ENCODE assay signal across 23 cellular contexts in genomic region chr15:35279811-35280210, GRCh38.
"Had no signal": no experiment of that assay in that cellular context is flagged by ENCODE, and none has a peak within 500 bp of the region (broad histone marks: within the 10 kb centered on the region; RNA-seq: fewer than 3 reads in every experiment).

No MANE protein-coding gene starts in this region.

- H3K4me1 ChIP-seq: esophagus muscularis mucosa, heart left ventricle, spleen, suprapubic skin, tibial artery had no signal

- DNase-seq: activated CD4-positive, alpha-beta T cell treated with anti-CD3 and anti-CD28 coated beads for 36 hours; activated CD4-positive, alpha-beta T cell treated with anti-CD3 and anti-CD28 coated beads, Interleukin-2, amount 50 U/mL, for 4 hours; activated CD4-positive, CD25-positive, alpha-beta regulatory T cell; activated naive CD4-positive, alpha-beta T cell; activated T-cell treated with anti-CD3 and anti-CD28 coated beads for 4 hours; activated T-cell treated with anti-CD3 and anti-CD28 coated beads, Interleukin-2, amount 50 U/mL, for 72 hours; aorta; caudate nucleus; heart left ventricle; hypothalamus; immature natural killer cell; mesenchymal stem cell; naive thymus-derived CD8-positive, alpha-beta T cell; nucleus accumbens; right cardiac atrium; spleen; stimulated activated naive CD4-positive, alpha-beta T cell; tibial artery had no signal

- ATAC-seq: activated CD4-positive, alpha-beta T cell treated with anti-CD3 and anti-CD28 coated beads for 36 hours; activated naive CD4-positive, alpha-beta T cell treated with anti-CD3 and anti-CD28 coated beads, Interleukin-2, amount 50 U/mL, for 72 hours; activated T-cell treated with anti-CD3 and anti-CD28 coated beads, Interleukin-2, amount 50 U/mL, for 72 hours; heart left ventricle; naive thymus-derived CD8-positive, alpha-beta T cell; right cardiac atrium had no signal

- H3K4me3 Mint-ChIP-seq: activated CD4-positive, alpha-beta T cell treated with anti-CD3 and anti-CD28 coated beads for 36 hours; activated T-cell treated with anti-CD3 and anti-CD28 coated beads, Interleukin-2, amount 50 U/mL, for 72 hours; brain; immature natural killer cell; naive thymus-derived CD8-positive, alpha-beta T cell; neural crest cell had no signal

- H3K4me1 Mint-ChIP-seq: activated CD4-positive, alpha-beta T cell treated with anti-CD3 and anti-CD28 coated beads for 36 hours; brain; immature natural killer cell; naive thymus-derived CD8-positive, alpha-beta T cell; neural crest cell had no signal

- H3K27me3 ChIP-seq: esophagus muscularis mucosa, heart left ventricle, spleen, suprapubic skin, tibial artery had no signal

- H3K36me3 Mint-ChIP-seq: brain, immature natural killer cell had no signal

- H3K4me3 ChIP-seq: esophagus muscularis mucosa, heart left ventricle, spleen, suprapubic skin, tibial artery had no signal

- H3K36me3 ChIP-seq: esophagus muscularis mucosa, heart left ventricle, spleen, suprapubic skin, tibial artery had no signal

- H3K27me3 Mint-ChIP-seq: activated CD4-positive, alpha-beta T cell treated with anti-CD3 and anti-CD28 coated beads for 36 hours; naive thymus-derived CD8-positive, alpha-beta T cell had no signal

- H3K27ac Mint-ChIP-seq: activated CD4-positive, alpha-beta T cell treated with anti-CD3 and anti-CD28 coated beads for 36 hours; activated naive CD4-positive, alpha-beta T cell treated with anti-CD3 and anti-CD28 coated beads, Interleukin-2, amount 50 U/mL, for 72 hours; activated T-cell treated with anti-CD3 and anti-CD28 coated beads, Interleukin-2, amount 50 U/mL, for 72 hours; brain; immature natural killer cell; naive thymus-derived CD8-positive, alpha-beta T cell had no signal

- H3K27ac ChIP-seq: esophagus muscularis mucosa, heart left ventricle, spleen, suprapubic skin, tibial artery had no signal
